In the genomic region with DNA sequence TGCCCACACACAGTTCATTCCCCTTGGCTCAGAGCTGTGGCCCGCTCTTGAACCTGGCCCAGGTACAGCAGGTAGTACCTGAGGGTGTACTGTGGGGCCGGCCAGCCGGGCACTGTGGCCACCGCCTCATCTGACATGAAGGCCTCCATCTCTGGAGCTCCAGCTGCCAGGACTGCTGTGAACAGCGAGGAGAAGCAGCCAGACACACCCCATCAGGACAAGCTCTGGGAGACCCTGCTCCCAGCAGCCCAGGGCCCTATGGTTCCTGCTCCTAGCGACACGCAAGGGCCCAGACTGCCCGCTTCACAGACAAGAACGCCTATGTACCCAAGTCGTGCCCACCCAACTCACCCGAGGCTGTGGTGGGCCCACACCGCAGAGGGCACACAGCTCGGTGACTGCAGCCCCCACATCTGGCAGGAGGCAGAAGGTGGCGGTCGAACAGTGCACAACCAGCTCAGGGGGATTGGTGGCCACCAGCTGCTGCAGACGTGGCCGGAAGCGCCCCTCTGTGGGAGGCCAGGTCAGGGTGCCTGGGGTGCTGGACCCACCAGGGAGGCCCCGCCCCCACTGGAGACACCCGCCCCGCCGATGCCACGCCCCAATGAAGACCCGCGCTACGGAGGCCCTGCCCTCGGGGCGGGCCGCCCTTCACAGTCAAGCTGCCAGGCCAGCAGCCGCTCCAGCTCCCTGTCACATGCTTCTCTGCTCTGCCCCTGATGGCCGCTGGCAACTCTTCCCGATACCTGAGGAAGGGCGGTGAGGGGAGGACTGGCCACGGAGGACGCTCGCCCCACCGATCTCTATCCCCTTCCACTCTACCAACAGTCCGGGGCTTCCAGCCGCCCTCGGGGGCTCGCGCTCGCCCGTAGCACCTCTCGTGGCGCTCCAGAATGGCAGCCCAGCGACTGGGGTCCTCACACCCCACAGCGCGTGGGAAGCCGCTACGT, we compare ENCODE assay signal across 1 cellular context.
TF ChIP-seq lines count a peak whose summit lies in the region.

No MANE protein-coding gene starts in this region.

TF ChIP-seq in HepG2, 621 proteins besides CTCF, POLR2A, EP300 and RAD21 (continued from another document and continues in another):
- TF ChIP-seq, protein P1, sequence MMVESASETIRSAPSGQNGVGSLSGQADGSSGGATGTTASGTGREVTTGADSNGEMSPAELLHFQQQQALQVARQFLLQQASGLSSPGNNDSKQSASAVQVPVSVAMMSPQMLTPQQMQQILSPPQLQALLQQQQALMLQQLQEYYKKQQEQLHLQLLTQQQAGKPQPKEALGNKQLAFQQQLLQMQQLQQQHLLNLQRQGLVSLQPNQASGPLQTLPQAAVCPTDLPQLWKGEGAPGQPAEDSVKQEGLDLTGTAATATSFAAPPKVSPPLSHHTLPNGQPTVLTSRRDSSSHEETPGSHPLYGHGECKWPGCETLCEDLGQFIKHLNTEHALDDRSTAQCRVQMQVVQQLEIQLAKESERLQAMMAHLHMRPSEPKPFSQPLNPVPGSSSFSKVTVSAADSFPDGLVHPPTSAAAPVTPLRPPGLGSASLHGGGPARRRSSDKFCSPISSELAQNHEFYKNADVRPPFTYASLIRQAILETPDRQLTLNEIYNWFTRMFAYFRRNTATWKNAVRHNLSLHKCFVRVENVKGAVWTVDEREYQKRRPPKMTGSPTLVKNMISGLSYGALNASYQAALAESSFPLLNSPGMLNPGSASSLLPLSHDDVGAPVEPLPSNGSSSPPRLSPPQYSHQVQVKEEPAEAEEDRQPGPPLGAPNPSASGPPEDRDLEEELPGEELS (CRISPR knock-in tag; IDR thresholded peaks at IDR 0.05): no peak
- TF ChIP-seq, protein P2, sequence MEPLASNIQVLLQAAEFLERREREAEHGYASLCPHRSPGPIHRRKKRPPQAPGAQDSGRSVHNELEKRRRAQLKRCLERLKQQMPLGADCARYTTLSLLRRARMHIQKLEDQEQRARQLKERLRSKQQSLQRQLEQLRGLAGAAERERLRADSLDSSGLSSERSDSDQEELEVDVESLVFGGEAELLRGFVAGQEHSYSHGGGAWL (CRISPR knock-in tag; IDR thresholded peaks at IDR 0.05): 0 out of 2 replicates have a peak, but pooled peaks have one; percentile 36
- TF ChIP-seq ZNF260 (CRISPR knock-in tag; IDR thresholded peaks at IDR 0.05; ENCODE audit: borderline replicate concordance, low read depth) (0 out of 2 replicates have a peak, but pooled peaks have one; percentile 26), TERF1 (CRISPR knock-in tag; IDR thresholded peaks at IDR 0.05) (no peak), CAMTA2 (CRISPR knock-in tag; IDR thresholded peaks at IDR 0.05; ENCODE audit: borderline replicate concordance) (no peak), ZNF20 (CRISPR knock-in tag; IDR thresholded peaks at IDR 0.05) (no peak), MLLT10 (CRISPR knock-in tag; IDR thresholded peaks at IDR 0.05) (no peak), GPBP1L1 (CRISPR knock-in tag; IDR thresholded peaks at IDR 0.05) (no peak), KDM6A (CRISPR knock-in tag; IDR thresholded peaks at IDR 0.05; ENCODE audit: low read depth) (no peak), ELF4 (CRISPR knock-in tag; IDR thresholded peaks at IDR 0.05; ENCODE audit: borderline replicate concordance) (no peak), TCF7L2 (IDR thresholded peaks at IDR 0.05; ENCODE audit: low read depth, low read length) (no peak), IKZF4 (CRISPR knock-in tag; IDR thresholded peaks at IDR 0.05; ENCODE audit: borderline replicate concordance, low read depth, not compliant biosample characterization) (no peak), NKX3-1 (CRISPR knock-in tag; IDR thresholded peaks at IDR 0.05) (no peak), ZNF557 (CRISPR knock-in tag; IDR thresholded peaks at IDR 0.05) (no peak), ZMYM2 (CRISPR knock-in tag; IDR thresholded peaks at IDR 0.05) (no peak; the same call in 1 of the 2 replicates), ZZZ3 (CRISPR knock-in tag; IDR thresholded peaks at IDR 0.05; ENCODE audit: borderline replicate concordance) (no peak), POGZ (CRISPR knock-in tag; IDR thresholded peaks at IDR 0.05) (0 out of 2 replicates have a peak, but pooled peaks have one; percentile 21), MAFK (conservative IDR thresholded peaks at IDR 0.05 in 1 of 2, IDR thresholded peaks at IDR 0.05 in 1 of 2; ENCODE audit: low read length in 2 of 2) (no peak), PHB2 (IDR thresholded peaks at IDR 0.05; ENCODE audit: partially characterized antibody) (no peak), FOXK2 (IDR thresholded peaks at IDR 0.05) (no peak), ZNF639 (CRISPR knock-in tag; conservative IDR thresholded peaks at IDR 0.05) (no peak)
- TF ChIP-seq, protein P3, sequence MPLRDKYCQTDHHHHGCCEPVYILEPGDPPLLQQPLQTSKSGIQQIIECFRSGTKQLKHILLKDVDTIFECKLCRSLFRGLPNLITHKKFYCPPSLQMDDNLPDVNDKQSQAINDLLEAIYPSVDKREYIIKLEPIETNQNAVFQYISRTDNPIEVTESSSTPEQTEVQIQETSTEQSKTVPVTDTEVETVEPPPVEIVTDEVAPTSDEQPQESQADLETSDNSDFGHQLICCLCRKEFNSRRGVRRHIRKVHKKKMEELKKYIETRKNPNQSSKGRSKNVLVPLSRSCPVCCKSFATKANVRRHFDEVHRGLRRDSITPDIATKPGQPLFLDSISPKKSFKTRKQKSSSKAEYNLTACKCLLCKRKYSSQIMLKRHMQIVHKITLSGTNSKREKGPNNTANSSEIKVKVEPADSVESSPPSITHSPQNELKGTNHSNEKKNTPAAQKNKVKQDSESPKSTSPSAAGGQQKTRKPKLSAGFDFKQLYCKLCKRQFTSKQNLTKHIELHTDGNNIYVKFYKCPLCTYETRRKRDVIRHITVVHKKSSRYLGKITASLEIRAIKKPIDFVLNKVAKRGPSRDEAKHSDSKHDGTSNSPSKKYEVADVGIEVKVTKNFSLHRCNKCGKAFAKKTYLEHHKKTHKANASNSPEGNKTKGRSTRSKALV (CRISPR knock-in tag; IDR thresholded peaks at IDR 0.05): no peak
- TF ChIP-seq, protein P4, sequence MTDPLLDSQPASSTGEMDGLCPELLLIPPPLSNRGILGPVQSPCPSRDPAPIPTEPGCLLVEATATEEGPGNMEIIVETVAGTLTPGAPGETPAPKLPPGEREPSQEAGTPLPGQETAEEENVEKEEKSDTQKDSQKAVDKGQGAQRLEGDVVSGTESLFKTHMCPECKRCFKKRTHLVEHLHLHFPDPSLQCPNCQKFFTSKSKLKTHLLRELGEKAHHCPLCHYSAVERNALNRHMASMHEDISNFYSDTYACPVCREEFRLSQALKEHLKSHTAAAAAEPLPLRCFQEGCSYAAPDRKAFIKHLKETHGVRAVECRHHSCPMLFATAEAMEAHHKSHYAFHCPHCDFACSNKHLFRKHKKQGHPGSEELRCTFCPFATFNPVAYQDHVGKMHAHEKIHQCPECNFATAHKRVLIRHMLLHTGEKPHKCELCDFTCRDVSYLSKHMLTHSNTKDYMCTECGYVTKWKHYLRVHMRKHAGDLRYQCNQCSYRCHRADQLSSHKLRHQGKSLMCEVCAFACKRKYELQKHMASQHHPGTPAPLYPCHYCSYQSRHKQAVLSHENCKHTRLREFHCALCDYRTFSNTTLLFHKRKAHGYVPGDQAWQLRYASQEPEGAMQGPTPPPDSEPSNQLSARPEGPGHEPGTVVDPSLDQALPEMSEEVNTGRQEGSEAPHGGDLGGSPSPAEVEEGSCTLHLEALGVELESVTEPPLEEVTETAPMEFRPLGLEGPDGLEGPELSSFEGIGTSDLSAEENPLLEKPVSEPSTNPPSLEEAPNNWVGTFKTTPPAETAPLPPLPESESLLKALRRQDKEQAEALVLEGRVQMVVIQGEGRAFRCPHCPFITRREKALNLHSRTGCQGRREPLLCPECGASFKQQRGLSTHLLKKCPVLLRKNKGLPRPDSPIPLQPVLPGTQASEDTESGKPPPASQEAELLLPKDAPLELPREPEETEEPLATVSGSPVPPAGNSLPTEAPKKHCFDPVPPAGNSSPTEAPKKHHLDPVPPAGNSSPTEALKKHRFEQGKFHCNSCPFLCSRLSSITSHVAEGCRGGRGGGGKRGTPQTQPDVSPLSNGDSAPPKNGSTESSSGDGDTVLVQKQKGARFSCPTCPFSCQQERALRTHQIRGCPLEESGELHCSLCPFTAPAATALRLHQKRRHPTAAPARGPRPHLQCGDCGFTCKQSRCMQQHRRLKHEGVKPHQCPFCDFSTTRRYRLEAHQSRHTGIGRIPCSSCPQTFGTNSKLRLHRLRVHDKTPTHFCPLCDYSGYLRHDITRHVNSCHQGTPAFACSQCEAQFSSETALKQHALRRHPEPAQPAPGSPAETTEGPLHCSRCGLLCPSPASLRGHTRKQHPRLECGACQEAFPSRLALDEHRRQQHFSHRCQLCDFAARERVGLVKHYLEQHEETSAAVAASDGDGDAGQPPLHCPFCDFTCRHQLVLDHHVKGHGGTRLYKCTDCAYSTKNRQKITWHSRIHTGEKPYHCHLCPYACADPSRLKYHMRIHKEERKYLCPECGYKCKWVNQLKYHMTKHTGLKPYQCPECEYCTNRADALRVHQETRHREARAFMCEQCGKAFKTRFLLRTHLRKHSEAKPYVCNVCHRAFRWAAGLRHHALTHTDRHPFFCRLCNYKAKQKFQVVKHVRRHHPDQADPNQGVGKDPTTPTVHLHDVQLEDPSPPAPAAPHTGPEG (CRISPR knock-in tag; IDR thresholded peaks at IDR 0.05): no peak
- TF ChIP-seq, protein P5, sequence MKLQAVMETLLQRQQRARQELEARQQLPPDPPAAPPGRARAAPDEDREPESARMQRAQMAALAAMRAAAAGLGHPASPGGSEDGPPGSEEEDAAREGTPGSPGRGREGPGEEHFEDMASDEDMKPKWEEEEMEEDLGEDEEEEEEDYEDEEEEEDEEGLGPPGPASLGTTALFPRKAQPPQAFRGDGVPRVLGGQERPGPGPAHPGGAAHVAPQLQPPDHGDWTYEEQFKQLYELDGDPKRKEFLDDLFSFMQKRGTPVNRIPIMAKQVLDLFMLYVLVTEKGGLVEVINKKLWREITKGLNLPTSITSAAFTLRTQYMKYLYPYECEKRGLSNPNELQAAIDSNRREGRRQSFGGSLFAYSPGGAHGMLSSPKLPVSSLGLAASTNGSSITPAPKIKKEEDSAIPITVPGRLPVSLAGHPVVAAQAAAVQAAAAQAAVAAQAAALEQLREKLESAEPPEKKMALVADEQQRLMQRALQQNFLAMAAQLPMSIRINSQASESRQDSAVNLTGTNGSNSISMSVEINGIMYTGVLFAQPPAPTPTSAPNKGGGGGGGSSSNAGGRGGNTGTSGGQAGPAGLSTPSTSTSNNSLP (IDR thresholded peaks at IDR 0.05; ENCODE audit: low read depth, low read length): no peak
- TF ChIP-seq, protein P6, sequence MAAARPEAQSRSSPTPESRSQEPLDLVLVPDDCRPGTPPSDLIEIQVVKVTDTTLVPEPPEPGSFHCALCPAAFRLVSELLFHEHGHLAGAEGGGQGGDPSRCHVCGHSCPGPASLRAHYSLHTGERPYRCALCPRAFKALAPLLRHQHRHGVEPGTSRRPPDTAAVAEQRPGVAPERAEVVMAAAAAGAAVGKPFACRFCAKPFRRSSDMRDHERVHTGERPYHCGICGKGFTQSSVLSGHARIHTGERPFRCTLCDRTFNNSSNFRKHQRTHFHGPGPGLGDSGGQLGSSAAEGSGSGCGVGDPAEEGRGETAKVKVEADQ (CRISPR knock-in tag; IDR thresholded peaks at IDR 0.05; ENCODE audit: borderline replicate concordance): peak; percentile 64; the same call in 1 of the 2 replicates
- TF ChIP-seq, protein P7, sequence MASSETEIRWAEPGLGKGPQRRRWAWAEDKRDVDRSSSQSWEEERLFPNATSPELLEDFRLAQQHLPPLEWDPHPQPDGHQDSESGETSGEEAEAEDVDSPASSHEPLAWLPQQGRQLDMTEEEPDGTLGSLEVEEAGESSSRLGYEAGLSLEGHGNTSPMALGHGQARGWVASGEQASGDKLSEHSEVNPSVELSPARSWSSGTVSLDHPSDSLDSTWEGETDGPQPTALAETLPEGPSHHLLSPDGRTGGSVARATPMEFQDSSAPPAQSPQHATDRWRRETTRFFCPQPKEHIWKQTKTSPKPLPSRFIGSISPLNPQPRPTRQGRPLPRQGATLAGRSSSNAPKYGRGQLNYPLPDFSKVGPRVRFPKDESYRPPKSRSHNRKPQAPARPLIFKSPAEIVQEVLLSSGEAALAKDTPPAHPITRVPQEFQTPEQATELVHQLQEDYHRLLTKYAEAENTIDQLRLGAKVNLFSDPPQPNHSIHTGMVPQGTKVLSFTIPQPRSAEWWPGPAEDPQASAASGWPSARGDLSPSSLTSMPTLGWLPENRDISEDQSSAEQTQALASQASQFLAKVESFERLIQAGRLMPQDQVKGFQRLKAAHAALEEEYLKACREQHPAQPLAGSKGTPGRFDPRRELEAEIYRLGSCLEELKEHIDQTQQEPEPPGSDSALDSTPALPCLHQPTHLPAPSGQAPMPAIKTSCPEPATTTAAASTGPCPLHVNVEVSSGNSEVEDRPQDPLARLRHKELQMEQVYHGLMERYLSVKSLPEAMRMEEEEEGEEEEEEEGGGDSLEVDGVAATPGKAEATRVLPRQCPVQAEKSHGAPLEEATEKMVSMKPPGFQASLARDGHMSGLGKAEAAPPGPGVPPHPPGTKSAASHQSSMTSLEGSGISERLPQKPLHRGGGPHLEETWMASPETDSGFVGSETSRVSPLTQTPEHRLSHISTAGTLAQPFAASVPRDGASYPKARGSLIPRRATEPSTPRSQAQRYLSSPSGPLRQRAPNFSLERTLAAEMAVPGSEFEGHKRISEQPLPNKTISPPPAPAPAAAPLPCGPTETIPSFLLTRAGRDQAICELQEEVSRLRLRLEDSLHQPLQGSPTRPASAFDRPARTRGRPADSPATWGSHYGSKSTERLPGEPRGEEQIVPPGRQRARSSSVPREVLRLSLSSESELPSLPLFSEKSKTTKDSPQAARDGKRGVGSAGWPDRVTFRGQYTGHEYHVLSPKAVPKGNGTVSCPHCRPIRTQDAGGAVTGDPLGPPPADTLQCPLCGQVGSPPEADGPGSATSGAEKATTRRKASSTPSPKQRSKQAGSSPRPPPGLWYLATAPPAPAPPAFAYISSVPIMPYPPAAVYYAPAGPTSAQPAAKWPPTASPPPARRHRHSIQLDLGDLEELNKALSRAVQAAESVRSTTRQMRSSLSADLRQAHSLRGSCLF (CRISPR knock-in tag; IDR thresholded peaks at IDR 0.05; ENCODE audit: borderline replicate concordance): no peak
